15 cellular contexts compared by ENCODE assay signal in genomic region chr20:53840462-53841000, GRCh38.
DNase-seq lines count a peak whose midpoint lies in the region; ATAC-seq lines count a peak whose summit lies in the region.
"Had no signal": no experiment of that assay in that cellular context is flagged by ENCODE, and none has a peak within 500 bp of the region (broad histone marks: within the 10 kb centered on the region; RNA-seq: fewer than 3 reads in every experiment).

No MANE protein-coding gene starts in this region.

- DNase-seq in DMS 273 (lab: John Stamatoyannopoulos, UW; ENCODE audit: unreplicated experiment) (peak; percentile 12), DMS 273 treated with DMSO at 0.1 percent for 48 hours (lab: John Stamatoyannopoulos, UW) (no peak), EL (peak; percentile 42), T-cell (no peak), immature natural killer cell (no peak), NCI-H2081 treated with DMSO at 0.1 percent for 48 hours (lab: John Stamatoyannopoulos, UW) (no peak)
- DNase-seq: activated effector memory CD4-positive, alpha-beta T cell treated with Interleukin-2 at 50 U/mL for 16 hours; GDM1; left lung; NCI-H2029 treated with DMSO at 0.1 percent for 48 hours; NCI-H526 treated with DMSO at 0.1 percent for 48 hours; RPMI8226; testis had no signal

- CTCF ChIA-PET in T-cell (lab: Charles Lee) = interaction anchor here (0.5 to 2.1 kb wide), 5 partner anchors 9 to 1535 kb away, joined by 3 to 7 read pairs (median 4); no protein-coding TSS in a partner anchor

- H3K4me3 Mint-ChIP-seq in T-cell (no peak overlapping the region), immature natural killer cell (peak overlapping the region; percentile 28 to 97 (median 94))

- POLR2A ChIA-PET in T-cell (lab: Charles Lee) = interaction anchor here in 1 of 2 donors (0.5 to 1.3 kb wide), 3 partner anchors 28 to 103 kb away, joined by 4 to 6 read pairs (median 5); no protein-coding TSS in a partner anchor

- peaks cover 80 to 84% (median 81%) of the 10 kb centered on the region in 3 donors for H3K4me1 Mint-ChIP-seq in T-cell
- peaks cover 80 to 89% of the 10 kb centered on the region in 2 donors for H3K4me1 Mint-ChIP-seq in immature natural killer cell

- H3K27me3 Mint-ChIP-seq in T-cell (no peaks in the 10 kb centered on the region), immature natural killer cell (ENCODE audit: low read depth in 3 of 3) (peaks cover 4 to 18% (median 10%) of the 10 kb centered on the region in 3 donors)

- no peak for ATAC-seq in T-cell (replicated peaks in 1 of 4)
- ATAC-seq in GM19351 (IDR thresholded peaks at IDR 0.05; ENCODE audit: unreplicated experiment) = no peak
- ATAC-seq in GM21717 (IDR thresholded peaks at IDR 0.05; ENCODE audit: unreplicated experiment) = no peak
- ATAC-seq: left lung had no signal

- H3K27ac Mint-ChIP-seq in T-cell (peak overlapping the region; percentile 94 to 99), immature natural killer cell (peak overlapping the region; percentile 95 to 100 (median 99))

- no peaks in the 10 kb centered on the region for H3K36me3 Mint-ChIP-seq in T-cell
- no peaks in the 10 kb centered on the region for H3K36me3 Mint-ChIP-seq in immature natural killer cell

- no peaks in the 10 kb centered on the region for H3K9me3 Mint-ChIP-seq in T-cell
- peaks cover 0 to 2% (median 0%) of the 10 kb centered on the region in 6 donors for H3K9me3 Mint-ChIP-seq in immature natural killer cell

Comparison
In these comparisons a context has a peak if more than half of its experiments do, and no peak if none do; other contexts are left out.
1. DNase-seq: peak in DMS 273 (single experiment) and EL (single experiment); none in DMS 273 treated with DMSO at 0.1 percent for 48 hours (single experiment), T-cell (0 of 34), immature natural killer cell (0 of 3) and NCI-H2081 treated with DMSO at 0.1 percent for 48 hours (single experiment).
2. H3K4me3 Mint-ChIP-seq: peak in immature natural killer cell (5 of 5); none in T-cell (0 of 3).